ENCODE assay signal across 1 cellular context in genomic region chr1:212035835-212036605, GRCh38.
TF ChIP-seq lines count a peak whose summit lies in the region.

No MANE protein-coding gene starts in this region.

TF ChIP-seq in K562, 482 proteins besides CTCF, POLR2A, EP300 and RAD21 (continued from another document):
- peak in 1 of 2 experiments; percentile 74; a peak in 1 of 4 replicates for TF ChIP-seq MLX (CRISPR knock-in tag; conservative IDR thresholded peaks at IDR 0.05)
- TF ChIP-seq NR4A1 (CRISPR knock-in tag; IDR thresholded peaks at IDR 0.05): no peak
- TF ChIP-seq NR4A1 (tag; IDR thresholded peaks at IDR 0.05): no peak
- 0 out of 2 replicates have a peak, but pooled peaks have one; percentile 10 for TF ChIP-seq ZBTB43 (CRISPR knock-in tag; IDR thresholded peaks at IDR 0.05)
- no peak for TF ChIP-seq GTF2A2 (tag; IDR thresholded peaks at IDR 0.05)
- TF ChIP-seq SMAD2 (IDR thresholded peaks at IDR 0.05; ENCODE audit: low read depth, low read length): no peak
- no peak for TF ChIP-seq U2AF1 (optimal IDR thresholded peaks at IDR 0.05; ENCODE audit: low read depth, low read length)
- no peak for TF ChIP-seq IFI16 (CRISPR knock-in tag; IDR thresholded peaks at IDR 0.05)
- TF ChIP-seq STAT5A (IDR thresholded peaks at IDR 0.05; ENCODE audit: borderline replicate concordance, low read length): 0 out of 2 replicates have a peak, but pooled peaks have one; percentile 33
- TF ChIP-seq ATF1 (CRISPR knock-in tag; IDR thresholded peaks at IDR 0.05): no peak
- TF ChIP-seq ATF1 (tag; IDR thresholded peaks at IDR 0.05): no peak; the same call in 1 of the 2 replicates
- no peak for TF ChIP-seq TRIM28 (IDR thresholded peaks at IDR 0.05)
- 0 out of 2 replicates have a peak, but pooled peaks have one; percentile 39 for TF ChIP-seq TARDBP (IDR thresholded peaks at IDR 0.05)
- TF ChIP-seq ESRRA (IDR thresholded peaks at IDR 0.05; ENCODE audit: borderline replicate concordance, low read depth): no peak
- no peak for TF ChIP-seq SMARCA5 (IDR thresholded peaks at IDR 0.05)
- no peak for TF ChIP-seq SRSF3 (IDR thresholded peaks at IDR 0.05; ENCODE audit: insufficient read depth, low read length)
- no peak; the same call in 1 of the 2 replicates for TF ChIP-seq HMGXB4 (CRISPR knock-in tag; IDR thresholded peaks at IDR 0.05)
- TF ChIP-seq CREB5 (CRISPR knock-in tag; IDR thresholded peaks at IDR 0.05): no peak
- TF ChIP-seq ZNF507 (tag; conservative IDR thresholded peaks at IDR 0.05): no peak
- TF ChIP-seq SP1 (CRISPR knock-in tag; IDR thresholded peaks at IDR 0.05): no peak; the same call in 1 of the 2 replicates
- TF ChIP-seq MCM2 (IDR thresholded peaks at IDR 0.05; ENCODE audit: low read depth): no peak
- TF ChIP-seq ZNF121 (CRISPR knock-in tag; conservative IDR thresholded peaks at IDR 0.05): no peak
- no peak for TF ChIP-seq ZNF395 (CRISPR knock-in tag; IDR thresholded peaks at IDR 0.05)
- no peak for TF ChIP-seq ATF4 (CRISPR knock-in tag; IDR thresholded peaks at IDR 0.05)
- TF ChIP-seq KDM2B (CRISPR knock-in tag; IDR thresholded peaks at IDR 0.05): no peak
